Comparison of ENCODE assay signal across 10 cellular contexts in genomic region chr1:46687095-46687659, GRCh38. TPM values are rescaled to one million over a fixed set of nuclear protein-coding genes. Genes with fewer than 3 reads are reported as not detected.
DNase-seq lines count a peak whose midpoint lies in the region; ATAC-seq and TF ChIP-seq lines count a peak whose summit lies in the region.
"Had no signal": no experiment of that assay in that cellular context is flagged by ENCODE, and none has a peak within 500 bp of the region (broad histone marks: within the 10 kb centered on the region; RNA-seq: fewer than 3 reads in every experiment).

No MANE protein-coding gene starts in this region.

- ATAC-seq in GM19351 (IDR thresholded peaks at IDR 0.05; ENCODE audit: unreplicated experiment) (no peak), GM18868 (IDR thresholded peaks at IDR 0.05; ENCODE audit: unreplicated experiment) (no peak)
- ATAC-seq: GM12878 had no signal

- no peaks in the 10 kb centered on the region for H3K9me3 Mint-ChIP-seq in CD4-positive, alpha-beta memory T cell

- H3K36me3 ChIP-seq in MG63: peaks cover 90% of the 10 kb centered on the region
- peaks cover 79% of the 10 kb centered on the region for H3K36me3 ChIP-seq in muscle layer of colon (ENCODE audit: insufficient read depth, low read length)
- peaks cover 84% of the 10 kb centered on the region for H3K36me3 ChIP-seq in WERI-Rb-1
- H3K36me3 ChIP-seq in CD4-positive, alpha-beta memory T cell (ENCODE audit: insufficient read depth, low read length): peaks cover 92% of the 10 kb centered on the region

- DNase-seq in MG63 (peak; percentile 84), cerebellum (ENCODE audit: low spot score) (peak; percentile 56), WERI-Rb-1 (no peak)
- no peak for DNase-seq in CD4-positive, alpha-beta memory T cell
- DNase-seq: NCI-H2107 had no signal

- peaks cover 0 to 2% (median 0%) of the 10 kb centered on the region in 4 donors for H3K4me1 Mint-ChIP-seq in CD4-positive, alpha-beta memory T cell

- H3K27me3 Mint-ChIP-seq in CD4-positive, alpha-beta memory T cell: no peaks in the 10 kb centered on the region

- intact Hi-C loops in CD4-positive, alpha-beta memory T cell (cut with micrococcal nuclease): no loop called here

- H3K27me3 ChIP-seq in MG63 (no peaks in the 10 kb centered on the region), muscle layer of colon (ENCODE audit: control insufficient read depth in 1 of 2, insufficient read depth in 2 of 2, low read length in 2 of 2) (no peaks in the 10 kb centered on the region), WERI-Rb-1 (ENCODE audit: insufficient read depth, low read depth, severe bottlenecking) (no peaks in the 10 kb centered on the region)
- no peaks in the 10 kb centered on the region for H3K27me3 ChIP-seq in CD4-positive, alpha-beta memory T cell (ENCODE audit: insufficient read depth, low read length)

- peak overlapping the region in 3 of 7 donors; percentile 34 to 68 (median 39) for H3K27ac Mint-ChIP-seq in CD4-positive, alpha-beta memory T cell

- H3K9me3 ChIP-seq in MG63: no peaks in the 10 kb centered on the region
- no peaks in the 10 kb centered on the region for H3K9me3 ChIP-seq in muscle layer of colon (ENCODE audit: low read length)
- H3K9me3 ChIP-seq in WERI-Rb-1 (ENCODE audit: severe bottlenecking): no peaks in the 10 kb centered on the region
- no peaks in the 10 kb centered on the region for H3K9me3 ChIP-seq in CD4-positive, alpha-beta memory T cell (ENCODE audit: control insufficient read depth in 1 of 2, low read length in 2 of 2)

- H3K9ac ChIP-seq in muscle layer of colon (ENCODE audit: low read length): no peak overlapping the region

- no peak overlapping the region for H3K4me3 Mint-ChIP-seq in CD4-positive, alpha-beta memory T cell

- H3K36me3 Mint-ChIP-seq in CD4-positive, alpha-beta memory T cell: peaks cover 74 to 90% of the 10 kb centered on the region in 2 donors

- CTCF ChIA-PET in CD4-positive, alpha-beta memory T cell (lab: Charles Lee; ENCODE audit: partially characterized antibody): interaction anchor here (1.0 to 1.1 kb wide), 2 partner anchors 18 kb away, joined by 3 read pairs; no protein-coding TSS in a partner anchor

- no peak for TF ChIP-seq CTCF in C4-2B (conservative IDR thresholded peaks at IDR 0.05)
- TF ChIP-seq CTCF in WERI-Rb-1 (IDR thresholded peaks at IDR 0.05; ENCODE audit: low read depth, low read length): no peak

- H3K27ac ChIP-seq in C4-2B (peak overlapping the region; percentile 74; the same call in 1 of the 2 replicates), muscle layer of colon (ENCODE audit: low read depth, low read length) (peak overlapping the region; percentile 59), WERI-Rb-1 (no peak overlapping the region)
- no peak overlapping the region for H3K27ac ChIP-seq in CD4-positive, alpha-beta memory T cell (ENCODE audit: low read depth, low read length)

- POLR2A ChIA-PET in CD4-positive, alpha-beta memory T cell (lab: Charles Lee; ENCODE audit: partially characterized antibody): no interaction called here

- no peak overlapping the region for H3K4me3 ChIP-seq in MG63
- no peak overlapping the region for H3K4me3 ChIP-seq in muscle layer of colon (ENCODE audit: low read depth in 1 of 2, low read length in 2 of 2)
- no peak overlapping the region for H3K4me3 ChIP-seq in WERI-Rb-1 (ENCODE audit: low read depth, low read length)
- no peak overlapping the region for H3K4me3 ChIP-seq in CD4-positive, alpha-beta memory T cell (ENCODE audit: low read length in 2 of 2)
- H3K4me3 ChIP-seq: GM12878 had no signal

- peaks cover 28% of the 10 kb centered on the region for H3K4me1 ChIP-seq in muscle layer of colon (ENCODE audit: insufficient read depth, low read length)
- H3K4me1 ChIP-seq in CD4-positive, alpha-beta memory T cell (ENCODE audit: insufficient read depth, low read length): no peaks in the 10 kb centered on the region

RNA-seq across cellular contexts. Expression of gene TEX38, which starts 15.5 kb away (rescaled TPM):
- not detected in 2 replicates for total RNA-seq in MG63 (2014; rRNA removed; shearing (Covaris generic); ENCODE audit: low replicate concordance)
- not detected for total RNA-seq in cerebellum
- total RNA-seq in CD4-positive, alpha-beta memory T cell: not detected
- under 1 TPM in 1 of 2 donors, not detected in 1; 0.25 TPM for polyA plus RNA-seq in CD4-positive, alpha-beta memory T cell
- total RNA-seq: GM12878 had no signal

RNA-seq across cellular contexts. Expression of gene ATPAF1, which starts 19.0 kb away (rescaled TPM):
- 85.4 and 87.0 TPM in 2 replicates for total RNA-seq in MG63 (2014; rRNA removed; shearing (Covaris generic); ENCODE audit: low replicate concordance)
- total RNA-seq in cerebellum: 32.7 TPM
- 10 to 100 TPM; 32.9 to 37.6 TPM for total RNA-seq in CD4-positive, alpha-beta memory T cell
- polyA plus RNA-seq in CD4-positive, alpha-beta memory T cell: 100 to 1,000 TPM in 1 of 2 donors, 10 to 100 TPM in 1; 76.6 to 128 TPM

RNA-seq across cellular contexts. Expression of gene EFCAB14, which starts 31.7 kb away (rescaled TPM):
- 27.3 and 34.3 TPM in 2 replicates for total RNA-seq in MG63 (2014; rRNA removed; shearing (Covaris generic); ENCODE audit: low replicate concordance)
- total RNA-seq in cerebellum: 29.3 TPM
- total RNA-seq in CD4-positive, alpha-beta memory T cell: 10 to 100 TPM; 96.7 to 98.5 TPM
- polyA plus RNA-seq in CD4-positive, alpha-beta memory T cell: 100 to 1,000 TPM in 1 of 2 donors, 10 to 100 TPM in 1; 87.0 to 117 TPM

Comparison
In these comparisons a context has a peak if more than half of its experiments do, and no peak if none do; other contexts are left out.
1. H3K27ac ChIP-seq: peak in C4-2B (single experiment) and muscle layer of colon (single experiment); none in WERI-Rb-1 (single experiment) and CD4-positive, alpha-beta memory T cell (single experiment).
2. DNase-seq: peak in MG63 (single experiment) and cerebellum (single experiment); none in WERI-Rb-1 (single experiment) and CD4-positive, alpha-beta memory T cell (0 of 5).